ENCODE assay signal across 1 cellular context in the genomic region with DNA sequence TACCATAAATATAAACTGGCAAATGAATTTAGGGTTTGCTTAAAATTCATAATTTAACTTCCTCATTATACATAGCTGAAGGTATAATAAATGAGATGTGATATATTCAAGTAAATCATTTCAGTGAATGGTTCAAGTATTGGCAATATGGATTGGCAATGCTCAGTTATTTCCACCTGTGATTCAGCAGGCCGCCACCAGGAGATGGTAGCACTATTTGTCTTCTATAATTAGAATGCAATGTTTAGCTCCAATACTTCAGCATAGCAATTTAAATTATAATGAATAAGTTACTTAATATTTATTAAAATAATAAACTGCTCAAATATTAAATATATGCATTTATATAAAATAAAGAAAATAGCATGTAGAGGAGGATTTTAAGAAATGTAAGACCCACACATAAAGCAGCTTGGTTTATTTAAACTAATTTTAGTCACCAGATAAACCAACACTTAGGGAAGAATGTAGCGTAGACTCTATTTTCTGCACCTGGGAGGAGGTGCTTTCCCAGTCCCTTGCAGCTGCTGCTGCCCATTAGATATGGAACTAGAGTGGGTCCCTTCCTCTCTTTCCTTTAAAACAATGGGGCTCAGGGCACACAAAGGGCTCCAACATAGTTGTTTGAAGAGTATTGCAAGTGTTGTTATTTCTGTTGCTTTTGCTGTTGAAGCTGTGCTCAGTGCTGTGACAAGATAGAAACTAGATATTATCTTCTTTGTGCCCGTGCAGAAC.
TF ChIP-seq lines count a peak whose summit lies in the region.

No MANE protein-coding gene starts in this region.

TF ChIP-seq in WTC11, 78 proteins besides CTCF, POLR2A, EP300 and RAD21 (continued from another document):
- TF ChIP-seq, protein P1, sequence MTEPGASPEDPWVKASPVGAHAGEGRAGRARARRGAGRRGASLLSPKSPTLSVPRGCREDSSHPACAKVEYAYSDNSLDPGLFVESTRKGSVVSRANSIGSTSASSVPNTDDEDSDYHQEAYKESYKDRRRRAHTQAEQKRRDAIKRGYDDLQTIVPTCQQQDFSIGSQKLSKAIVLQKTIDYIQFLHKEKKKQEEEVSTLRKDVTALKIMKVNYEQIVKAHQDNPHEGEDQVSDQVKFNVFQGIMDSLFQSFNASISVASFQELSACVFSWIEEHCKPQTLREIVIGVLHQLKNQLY (CRISPR knock-in tag; IDR thresholded peaks at IDR 0.05), result no peak
- TF ChIP-seq, protein P2, sequence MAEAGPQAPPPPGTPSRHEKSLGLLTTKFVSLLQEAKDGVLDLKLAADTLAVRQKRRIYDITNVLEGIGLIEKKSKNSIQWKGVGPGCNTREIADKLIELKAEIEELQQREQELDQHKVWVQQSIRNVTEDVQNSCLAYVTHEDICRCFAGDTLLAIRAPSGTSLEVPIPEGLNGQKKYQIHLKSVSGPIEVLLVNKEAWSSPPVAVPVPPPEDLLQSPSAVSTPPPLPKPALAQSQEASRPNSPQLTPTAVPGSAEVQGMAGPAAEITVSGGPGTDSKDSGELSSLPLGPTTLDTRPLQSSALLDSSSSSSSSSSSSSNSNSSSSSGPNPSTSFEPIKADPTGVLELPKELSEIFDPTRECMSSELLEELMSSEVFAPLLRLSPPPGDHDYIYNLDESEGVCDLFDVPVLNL (CRISPR knock-in tag; IDR thresholded peaks at IDR 0.05; ENCODE audit: borderline replicate concordance, low read depth), result no peak
- TF ChIP-seq NR1H2 (CRISPR knock-in tag; IDR thresholded peaks at IDR 0.05), result no peak
